Comparison of ENCODE assay signal across 14 cellular contexts in the genomic region with DNA sequence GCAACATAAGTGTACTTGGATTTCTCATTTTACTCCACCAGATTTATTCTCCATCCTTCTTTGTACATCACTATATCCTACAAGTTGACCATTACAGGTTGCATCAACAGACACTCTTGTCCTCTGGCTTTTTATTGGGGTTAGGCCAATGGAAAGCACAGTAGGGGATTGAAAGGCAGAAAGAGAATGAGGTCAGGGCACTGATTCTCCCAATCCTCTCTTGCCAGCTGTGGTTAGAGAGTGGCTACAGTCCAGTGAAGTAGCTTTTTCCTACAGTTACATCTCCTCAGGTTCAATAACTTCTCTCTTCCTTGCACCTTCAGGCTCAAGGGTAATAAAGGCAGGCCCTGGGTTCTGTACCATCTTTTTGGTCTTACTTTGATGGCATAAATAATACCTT. TPM values are rescaled to one million over a fixed set of nuclear protein-coding genes. Genes with fewer than 3 reads are reported as not detected.
DNase-seq lines count a peak whose midpoint lies in the region; ATAC-seq and TF ChIP-seq lines count a peak whose summit lies in the region.
"Had no signal": no experiment of that assay in that cellular context is flagged by ENCODE, and none has a peak within 500 bp of the region (broad histone marks: within the 10 kb centered on the region; RNA-seq: fewer than 3 reads in every experiment).

No MANE protein-coding gene starts in this region.

- no peak overlapping the region for H3K27ac ChIP-seq in IMR-90 (ENCODE audit: insufficient read depth, low read length)
- H3K27ac ChIP-seq: 22Rv1, BLaER1 had no signal

- peaks cover 0 to 4% of the 10 kb centered on the region in 2 experiments; a peak in 1 of 4 replicates for H3K79me1 ChIP-seq in IMR-90 (ENCODE audit: low read depth in 1 of 2, low read length in 2 of 2)

- intact Hi-C loops in IMR-90 (cut with micrococcal nuclease) (no loop called here), MCF 10A (cut with micrococcal nuclease) (no loop called here)

- peaks cover 11% of the 10 kb centered on the region for H3K36me3 Mint-ChIP-seq in MCF 10A (ENCODE audit: insufficient read depth, unreplicated experiment)

- H3K9me1 ChIP-seq in IMR-90 (ENCODE audit: insufficient read depth, low read length) = no peaks in the 10 kb centered on the region

- peaks cover 6% of the 10 kb centered on the region for H3K9me3 Mint-ChIP-seq in MCF 10A (ENCODE audit: unreplicated experiment)
- H3K9me3 Mint-ChIP-seq: CD8-positive, alpha-beta memory T cell had no signal

- CTCF ChIA-PET in IMR-90 (lab: Yijun Ruan, JAX) (no interaction called here), MCF 10A (lab: Yijun Ruan, JAX) (interaction anchor here (1.2 kb wide), 1 partner anchor 9 kb away, joined by 4 read pairs; no protein-coding TSS in a partner anchor)

- no peak overlapping the region for H3K56ac ChIP-seq in IMR-90 (ENCODE audit: extremely low read depth, insufficient read depth, low read length)

- no peaks in the 10 kb centered on the region for H3K27me3 ChIP-seq in IMR-90 (ENCODE audit: control insufficient read depth, insufficient read depth, low read length)
- H3K27me3 ChIP-seq: BLaER1 had no signal

- H3K9me3 ChIP-seq in IMR-90 (ENCODE audit: control insufficient read depth, insufficient read depth, low read length) = no peaks in the 10 kb centered on the region
- H3K9me3 ChIP-seq: BLaER1 had no signal

- no peak overlapping the region for H3K4me3 Mint-ChIP-seq in MCF 10A (ENCODE audit: unreplicated experiment)
- H3K4me3 Mint-ChIP-seq: CD8-positive, alpha-beta memory T cell had no signal

- BruUV-seq in IMR-90 (replicated peaks; lab: Mats Ljungman, UMichigan) = no TSS peak
- BruUV-seq in MCF 10A (replicated peaks; lab: Mats Ljungman, UMichigan) = no TSS peak

- peak overlapping the region; percentile 83; the same call in 1 of the 3 replicates for H2BK15ac ChIP-seq in IMR-90 (ENCODE audit: low read depth, low read length)

- no peak overlapping the region for H2AK9ac ChIP-seq in IMR-90 (replicated peaks; ENCODE audit: low read depth, low read length, poor library complexity)

- H3K18ac ChIP-seq in IMR-90 (ENCODE audit: low read depth, low read length) = no peak overlapping the region; the same call in 1 of the 2 replicates

- H3K14ac ChIP-seq in IMR-90 (replicated peaks; ENCODE audit: low read depth, low read length) = no peak overlapping the region

- no peak overlapping the region for H2BK5ac ChIP-seq in IMR-90 (ENCODE audit: low read depth, low read length, poor library complexity, severe bottlenecking)

- ATAC-seq in IMR-90 (ENCODE audit: low read depth) (no peak), GM19035 (IDR thresholded peaks at IDR 0.05; ENCODE audit: unreplicated experiment) (no peak)

- H3K4me1 Mint-ChIP-seq in MCF 10A (ENCODE audit: insufficient read depth, unreplicated experiment) = peaks cover 14% of the 10 kb centered on the region

- no peak overlapping the region for H2BK120ac ChIP-seq in IMR-90 (ENCODE audit: low read depth, low read length)

- H4K20me1 ChIP-seq in IMR-90 (ENCODE audit: insufficient read depth, low read length) = no peaks in the 10 kb centered on the region
- H4K20me1 ChIP-seq: BLaER1 had no signal

- H3K36me3 ChIP-seq in IMR-90 (ENCODE audit: control insufficient read depth, insufficient read depth, low read length) = no peaks in the 10 kb centered on the region
- H3K36me3 ChIP-seq: BLaER1 had no signal

- H4K5ac ChIP-seq in IMR-90 (ENCODE audit: low read depth, low read length) = no peak overlapping the region; the same call in 1 of the 2 replicates

- TF ChIP-seq CTCF in IMR-90 (conservative IDR thresholded peaks at IDR 0.05; ENCODE audit: low read depth, low read length) (no peak), astrocyte of the cerebellum (IDR thresholded peaks at IDR 0.05; ENCODE audit: low read depth, low read length, missing control alignments) (no peak), MCF 10A (IDR thresholded peaks at IDR 0.05; ENCODE audit: unreplicated experiment) (no peak)

- H3K4me2 ChIP-seq in IMR-90 (ENCODE audit: low read depth, low read length) = no peak overlapping the region
- H3K4me2 ChIP-seq: BLaER1 had no signal

- in situ Hi-C loops in IMR-90 (cut with MboI; ENCODE audit: low sequenced_read_pairs) = no loop called here
- in situ Hi-C loops in astrocyte of the cerebellum (cut with HindIII; ENCODE audit: low sequenced_read_pairs) = no loop called here

- no peak overlapping the region for H3K9ac ChIP-seq in IMR-90 (ENCODE audit: low read depth, low read length)
- H3K9ac ChIP-seq: BLaER1 had no signal

- H3K27ac Mint-ChIP-seq in MCF 10A (ENCODE audit: low read depth, unreplicated experiment) = no peak overlapping the region
- H3K27ac Mint-ChIP-seq: CD8-positive, alpha-beta memory T cell had no signal

- peak overlapping the region; percentile 18 for H2AFZ ChIP-seq in IMR-90 (replicated peaks; ENCODE audit: low read length, poor library complexity)

- no peak overlapping the region for H3K4me3 ChIP-seq in IMR-90 (ENCODE audit: insufficient read depth, low read depth, low read length)
- H3K4me3 ChIP-seq in astrocyte of the cerebellum (ENCODE audit: low read depth, low read length) = no peak overlapping the region
- H3K4me3 ChIP-seq: BLaER1 had no signal

- no peak overlapping the region for H2BK20ac ChIP-seq in IMR-90 (ENCODE audit: low read depth, low read length)

- no peak for TF ChIP-seq POLR2A in IMR-90 (IDR thresholded peaks at IDR 0.05; ENCODE audit: low read depth, low read length)

- H4K91ac ChIP-seq in IMR-90 (ENCODE audit: insufficient read depth, low read depth, low read length) = no peak overlapping the region

- no peak for TF ChIP-seq RAD21 in IMR-90 (IDR thresholded peaks at IDR 0.05; ENCODE audit: low read length)

- H4K8ac ChIP-seq in IMR-90 (ENCODE audit: low read depth in 2 of 2, low read length in 2 of 2) = no peak overlapping the region

- peaks cover 3% of the 10 kb centered on the region; the same call in 1 of the 2 replicates for H3K4me1 ChIP-seq in IMR-90 (ENCODE audit: control insufficient read depth, insufficient read depth, low read length)
- H3K4me1 ChIP-seq: BLaER1 had no signal

- dilution Hi-C loops in IMR-90 (cut with HindIII; ENCODE audit: low sequenced_read_pairs, unreplicated experiment) = no loop called here

- POLR2A ChIA-PET in IMR-90 (lab: Charles Lee; ENCODE audit: unreplicated experiment) = no interaction called here
- POLR2A ChIA-PET in MCF 10A (lab: Yijun Ruan, JAX) = interaction anchor here (1.0 to 1.2 kb wide), 2 partner anchors 10 to 88 kb away, joined by 5 to 6 read pairs; no protein-coding TSS in a partner anchor

- no peaks in the 10 kb centered on the region for H3K27me3 Mint-ChIP-seq in MCF 10A (ENCODE audit: insufficient read depth, unreplicated experiment)

- H3K23ac ChIP-seq in IMR-90 (ENCODE audit: low read depth, low read length) = no peak overlapping the region; the same call in 1 of the 2 replicates

- H2AK5ac ChIP-seq in IMR-90 (ENCODE audit: low read depth, low read length) = no peak overlapping the region

- H3K4ac ChIP-seq in IMR-90 (ENCODE audit: low read depth, low read length) = no peak overlapping the region

- DNase-seq in A172 (ENCODE audit: low spot score) = peak; percentile 65
- no peak for DNase-seq in IMR-90
- DNase-seq in astrocyte of the cerebellum (ENCODE audit: low read depth) = peak; percentile 67
- DNase-seq in fibroblast of peridontal ligament (ENCODE audit: extremely low read depth) = peak; percentile 58
- DNase-seq in MCF 10A (ENCODE audit: unreplicated experiment) = no peak
- no peak for DNase-seq in SW 1271 (lab: John Stamatoyannopoulos, UW)
- DNase-seq in kidney glomerular epithelial cell (lab: John Stamatoyannopoulos, UW) = no peak
- DNase-seq: AML-193; CD8-positive, alpha-beta memory T cell; DMS53; GOT3 had no signal

TF ChIP-seq in IMR-90, 13 proteins besides CTCF, POLR2A, EP300 and RAD21:
- TF ChIP-seq, protein P1, sequence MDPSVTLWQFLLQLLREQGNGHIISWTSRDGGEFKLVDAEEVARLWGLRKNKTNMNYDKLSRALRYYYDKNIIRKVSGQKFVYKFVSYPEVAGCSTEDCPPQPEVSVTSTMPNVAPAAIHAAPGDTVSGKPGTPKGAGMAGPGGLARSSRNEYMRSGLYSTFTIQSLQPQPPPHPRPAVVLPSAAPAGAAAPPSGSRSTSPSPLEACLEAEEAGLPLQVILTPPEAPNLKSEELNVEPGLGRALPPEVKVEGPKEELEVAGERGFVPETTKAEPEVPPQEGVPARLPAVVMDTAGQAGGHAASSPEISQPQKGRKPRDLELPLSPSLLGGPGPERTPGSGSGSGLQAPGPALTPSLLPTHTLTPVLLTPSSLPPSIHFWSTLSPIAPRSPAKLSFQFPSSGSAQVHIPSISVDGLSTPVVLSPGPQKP (IDR thresholded peaks at IDR 0.05; ENCODE audit: borderline replicate concordance, low read depth, low read length) = no peak
- TF ChIP-seq RFX5 (IDR thresholded peaks at IDR 0.05; ENCODE audit: low read depth, low read length) (no peak), RCOR1 (IDR thresholded peaks at IDR 0.05; ENCODE audit: insufficient replicate concordance, low read length) (no peak), MAFK (IDR thresholded peaks at IDR 0.05; ENCODE audit: low read depth, low read length) (no peak), SMC3 (IDR thresholded peaks at IDR 0.05; ENCODE audit: low read depth, low read length) (no peak), CEBPB (IDR thresholded peaks at IDR 0.05; ENCODE audit: low read depth, low read length) (no peak)

RNA-seq across cellular contexts. Expression of gene COL5A2, which starts 20.2 kb away (rescaled TPM):
- 955 and 1,017 TPM in 2 replicates for total RNA-seq in A172 (2014; rRNA removed; shearing (Covaris generic))
- total RNA-seq in IMR-90 (2012; rRNA removed) (235 and 257 TPM in 2 replicates), MCF 10A (2022) (7.4 and 9.3 TPM in 2 replicates)
- 155 and 181 TPM in 2 replicates for polyA plus RNA-seq in IMR-90 (2012; rRNA removed)
- 85.6 and 111 TPM in 2 replicates for polyA plus RNA-seq in IMR-90 (2012; cell fraction: cytosol; rRNA removed)
- polyA plus RNA-seq in IMR-90 (2012; cell fraction: nucleus; rRNA removed; ENCODE audit: low replicate concordance) = 121 and 233 TPM in 2 replicates
- polyA plus RNA-seq: CD8-positive, alpha-beta memory T cell had no signal

Comparison
In these comparisons a context has a peak if more than half of its experiments do, and no peak if none do; other contexts are left out.
1. DNase-seq: peak in A172 (single experiment), astrocyte of the cerebellum (single experiment) and fibroblast of peridontal ligament (single experiment); none in IMR-90 (single experiment), MCF 10A (single experiment), SW 1271 (0 of 2) and kidney glomerular epithelial cell (single experiment).
2. RNA of gene COL5A2, which starts 20.2 kb away (total RNA-seq): 955 to 1,017 TPM in A172 and 235 to 257 TPM in IMR-90; 7.4 to 9.3 TPM in MCF 10A; every median in the first group is over 10 times any median in the second.